ENCODE assay signal across 8 cellular contexts in genomic region chr22:38792833-38793232, GRCh38. TPM values are rescaled to one million over a fixed set of nuclear protein-coding genes. Genes with fewer than 3 reads are reported as not detected.
DNase-seq lines count a peak whose midpoint lies in the region; ATAC-seq and TF ChIP-seq lines count a peak whose summit lies in the region.

No MANE protein-coding gene starts in this region.

- H3K4me3 ChIP-seq in LNCaP clone FGC (ENCODE audit: low read depth, low read length), result peak overlapping the region; percentile 81

- DNase-seq in CD4-positive, alpha-beta T cell, result no peak
- DNase-seq in LNCaP clone FGC (ENCODE audit: low read depth), result no peak
- DNase-seq in central memory CD8-positive, alpha-beta T cell (ENCODE audit: low spot score in 2 of 2), result no peak
- no peak for DNase-seq in effector CD4-positive, alpha-beta T cell
- no peak for DNase-seq in foreskin melanocyte
- DNase-seq in NCI-H146 (lab: John Stamatoyannopoulos, UW), result no peak
- no peak for DNase-seq in NCI-H2227 treated with DMSO at 0.1 percent for 48 hours (lab: John Stamatoyannopoulos, UW)

- no peaks in the 10 kb centered on the region for H3K27me3 Mint-ChIP-seq in CD4-positive, alpha-beta T cell
- peaks cover 27% of the 10 kb centered on the region for H3K27me3 Mint-ChIP-seq in central memory CD8-positive, alpha-beta T cell
- H3K27me3 Mint-ChIP-seq in nephron (ENCODE audit: low read depth), result peaks cover 25% of the 10 kb centered on the region

- POLR2A ChIA-PET in CD4-positive, alpha-beta T cell (lab: Charles Lee), result interaction anchor here (0.9 kb wide), 1 partner anchor 41 kb away, joined by 3 read pairs; no protein-coding TSS in a partner anchor

- intact Hi-C loops in CD4-positive, alpha-beta T cell (cut with DNase I, micrococcal nuclease), result loop anchor here in 1 of 2 experiments (5.0 kb wide), 2 partner anchors 86 to 136 kb away; partner anchors contain the start of genes CBY1, FAM227A and GTPBP1

- H3K36me3 Mint-ChIP-seq in CD4-positive, alpha-beta T cell (ENCODE audit: low read depth), result peaks cover 11% of the 10 kb centered on the region
- H3K36me3 Mint-ChIP-seq in central memory CD8-positive, alpha-beta T cell (ENCODE audit: insufficient read depth), result no peaks in the 10 kb centered on the region
- H3K36me3 Mint-ChIP-seq in nephron (ENCODE audit: low read depth), result no peaks in the 10 kb centered on the region

- no peak overlapping the region for H3K27ac ChIP-seq in CD4-positive, alpha-beta T cell (ENCODE audit: low read depth, low read length)

- CTCF ChIA-PET in CD4-positive, alpha-beta T cell (lab: Charles Lee), result interaction anchor here (1.2 to 2.0 kb wide), 3 partner anchors 24 to 50 kb away, joined by 4 to 6 read pairs (median 4); partner anchors contain the start of gene NPTXR

- H3K9me3 Mint-ChIP-seq in CD4-positive, alpha-beta T cell, result no peaks in the 10 kb centered on the region
- H3K9me3 Mint-ChIP-seq in central memory CD8-positive, alpha-beta T cell, result no peaks in the 10 kb centered on the region
- no peaks in the 10 kb centered on the region for H3K9me3 Mint-ChIP-seq in nephron

- H3K9me3 ChIP-seq in CD4-positive, alpha-beta T cell (ENCODE audit: control insufficient read depth, low read length), result no peaks in the 10 kb centered on the region

- no peak for ATAC-seq in CD4-positive, alpha-beta T cell (ENCODE audit: poor library complexity)
- ATAC-seq in central memory CD8-positive, alpha-beta T cell (replicated peaks; ENCODE audit: extremely low read depth, poor library complexity, severe bottlenecking), result no peak

- H3K27me3 ChIP-seq in CD4-positive, alpha-beta T cell (ENCODE audit: control insufficient read depth, insufficient read depth, low read length), result no peaks in the 10 kb centered on the region

- H3K4me3 Mint-ChIP-seq in CD4-positive, alpha-beta T cell, result peak overlapping the region; percentile 96
- H3K4me3 Mint-ChIP-seq in central memory CD8-positive, alpha-beta T cell, result peak overlapping the region; percentile 91
- peak overlapping the region; percentile 87 to 95 (median 94) for H3K4me3 Mint-ChIP-seq in nephron

- peak overlapping the region; percentile 90 for H3K27ac Mint-ChIP-seq in CD4-positive, alpha-beta T cell
- peak overlapping the region; percentile 93 for H3K27ac Mint-ChIP-seq in central memory CD8-positive, alpha-beta T cell (ENCODE audit: low read depth)
- H3K27ac Mint-ChIP-seq in nephron, result peak overlapping the region; percentile 63 to 89 (median 81)

- peaks cover 36% of the 10 kb centered on the region for H3K4me1 Mint-ChIP-seq in CD4-positive, alpha-beta T cell (ENCODE audit: low read depth)
- peaks cover 14% of the 10 kb centered on the region for H3K4me1 Mint-ChIP-seq in central memory CD8-positive, alpha-beta T cell
- peaks cover 26% of the 10 kb centered on the region for H3K4me1 Mint-ChIP-seq in nephron

- TF ChIP-seq CTCF in CD4-positive, alpha-beta T cell (IDR thresholded peaks at IDR 0.05), result no peak
- TF ChIP-seq CTCF in LNCaP clone FGC (IDR thresholded peaks at IDR 0.05; ENCODE audit: control insufficient read depth, extremely low read depth, insufficient read depth), result no peak
- no peak for TF ChIP-seq CTCF in nephron (IDR thresholded peaks at IDR 0.05; ENCODE audit: unreplicated experiment in 3 of 3)

RNA-seq across cellular contexts. Expression of gene DNAL4, which starts 1.1 kb away (rescaled TPM):
- total RNA-seq in CD4-positive, alpha-beta T cell, result 1 to 10 TPM; 1.9 to 2.7 TPM

RNA-seq across cellular contexts. Expression of gene SUN2, which starts 37.0 kb away (rescaled TPM):
- total RNA-seq in CD4-positive, alpha-beta T cell, result 100 to 1,000 TPM; 440 to 453 TPM

RNA-seq across cellular contexts. Expression of gene NPTXR, which starts 51.0 kb away (rescaled TPM):
- 1 to 10 TPM; 4.2 to 4.6 TPM for total RNA-seq in CD4-positive, alpha-beta T cell
